In genomic region chr10:31397852-31398251, GRCh38 we compare ENCODE assay signal across 1 cellular context.
TF ChIP-seq lines count a peak whose summit lies in the region.

No MANE protein-coding gene starts in this region.

TF ChIP-seq in WTC11, 78 proteins besides CTCF, POLR2A, EP300 and RAD21:
- TF ChIP-seq AR (CRISPR knock-in tag; IDR thresholded peaks at IDR 0.05), result no peak
- no peak for TF ChIP-seq FOXP1 (CRISPR knock-in tag; IDR thresholded peaks at IDR 0.05; ENCODE audit: borderline replicate concordance)
- no peak for TF ChIP-seq OVOL2 (CRISPR knock-in tag; IDR thresholded peaks at IDR 0.05; ENCODE audit: borderline replicate concordance)
- TF ChIP-seq ZBTB21 (CRISPR knock-in tag; IDR thresholded peaks at IDR 0.05; ENCODE audit: borderline replicate concordance), result no peak
- TF ChIP-seq TP53 (CRISPR knock-in tag; IDR thresholded peaks at IDR 0.05), result no peak
- no peak for TF ChIP-seq JUN (CRISPR knock-in tag; IDR thresholded peaks at IDR 0.05)
- TF ChIP-seq, protein P1, sequence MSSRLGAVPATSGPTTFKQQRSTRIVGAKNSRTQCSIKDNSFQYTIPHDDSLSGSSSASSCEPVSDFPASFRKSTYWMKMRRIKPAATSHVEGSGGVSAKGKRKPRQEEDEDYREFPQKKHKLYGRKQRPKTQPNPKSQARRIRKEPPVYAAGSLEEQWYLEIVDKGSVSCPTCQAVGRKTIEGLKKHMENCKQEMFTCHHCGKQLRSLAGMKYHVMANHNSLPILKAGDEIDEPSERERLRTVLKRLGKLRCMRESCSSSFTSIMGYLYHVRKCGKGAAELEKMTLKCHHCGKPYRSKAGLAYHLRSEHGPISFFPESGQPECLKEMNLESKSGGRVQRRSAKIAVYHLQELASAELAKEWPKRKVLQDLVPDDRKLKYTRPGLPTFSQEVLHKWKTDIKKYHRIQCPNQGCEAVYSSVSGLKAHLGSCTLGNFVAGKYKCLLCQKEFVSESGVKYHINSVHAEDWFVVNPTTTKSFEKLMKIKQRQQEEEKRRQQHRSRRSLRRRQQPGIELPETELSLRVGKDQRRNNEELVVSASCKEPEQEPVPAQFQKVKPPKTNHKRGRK (CRISPR knock-in tag; IDR thresholded peaks at IDR 0.05; ENCODE audit: borderline replicate concordance), result no peak
- TF ChIP-seq ZNF263 (CRISPR knock-in tag; IDR thresholded peaks at IDR 0.05; ENCODE audit: low read depth), result no peak
- TF ChIP-seq E2F5 (CRISPR knock-in tag; IDR thresholded peaks at IDR 0.05), result no peak
- TF ChIP-seq USF2 (CRISPR knock-in tag; IDR thresholded peaks at IDR 0.05), result no peak
- no peak for TF ChIP-seq TEAD1 (CRISPR knock-in tag; IDR thresholded peaks at IDR 0.05)
